ENCODE assay signal across 25 cellular contexts in the genomic region with DNA sequence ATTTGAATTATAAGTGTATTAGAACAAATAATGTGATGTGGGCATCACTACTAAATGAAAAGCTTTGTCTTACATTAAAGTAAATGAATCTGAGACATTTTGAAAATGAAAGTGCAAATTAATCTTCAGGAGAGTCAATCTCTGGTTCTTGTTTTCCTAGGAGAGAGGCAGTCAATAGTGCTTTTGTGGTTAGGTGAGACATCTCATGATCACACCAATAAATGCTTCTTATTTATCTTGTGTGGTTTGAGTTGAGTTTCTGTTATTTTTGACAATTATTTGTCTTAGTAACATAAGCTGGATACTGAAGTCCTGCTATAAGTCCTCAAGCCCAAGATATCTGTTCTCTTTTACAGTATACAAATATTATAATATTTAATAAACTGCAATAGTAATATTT.
A peak's percentile ranks its signal among the peaks of the same experiment; 100 is the strongest.
DNase-seq lines count a peak whose midpoint lies in the region; ATAC-seq and TF ChIP-seq lines count a peak whose summit lies in the region.
"Had no signal": no experiment of that assay in that cellular context is flagged by ENCODE, and none has a peak within 500 bp of the region (broad histone marks: within the 10 kb centered on the region; RNA-seq: fewer than 3 reads in every experiment).

No MANE protein-coding gene starts in this region.

- TF ChIP-seq POLR2A in vagina (IDR thresholded peaks at IDR 0.05), result no peak

- H3K9me3 ChIP-seq in Panc1 (ENCODE audit: control insufficient read depth, insufficient read depth, low read depth, low read length) (no peaks in the 10 kb centered on the region), vagina (no peaks in the 10 kb centered on the region)
- H3K9me3 ChIP-seq: BLaER1, Caco-2, SJCRH30 had no signal

- no peak overlapping the region for H3K27ac ChIP-seq in ACC112 (ENCODE audit: low read depth, low read length)
- H3K27ac ChIP-seq in Panc1 (ENCODE audit: low read length), result peak overlapping the region; percentile 44; the same call in 1 of the 2 replicates
- no peak overlapping the region for H3K27ac ChIP-seq in vagina
- H3K27ac ChIP-seq: BLaER1, HL-60, SJCRH30 had no signal

- intact Hi-C loops in Panc1 (cut with micrococcal nuclease; ENCODE audit: unreplicated experiment), result no loop called here
- intact Hi-C loops in vagina (cut with DNase I), result no loop called here

- TF ChIP-seq CTCF in Panc1 (IDR thresholded peaks at IDR 0.05) (no peak), vagina (IDR thresholded peaks at IDR 0.05) (no peak)

- DNase-seq in HT1080 (ENCODE audit: low read depth) (peak; percentile 31), Panc1 (ENCODE audit: low read depth, low spot score) (no peak), glomerular visceral epithelial cell (ENCODE audit: extremely low spot score) (peak; percentile 9), GM03348 (ENCODE audit: low spot score) (no peak), vagina (ENCODE audit: extremely low spot score in 2 of 2) (no peak), HuH-7.5 (ENCODE audit: low spot score) (no peak)
- DNase-seq: ACHN; Caco-2; CD4-positive, alpha-beta T cell; DND-41; GOT3; HCEC 1CT; KG1; NCI-H1048; NCI-H1417 treated with DMSO at 0.1 percent for 48 hours; NCI-H187; NCI-H226; NCI-H510A treated with DMSO at 0.1 percent for 48 hours; NCI-H748 treated with DMSO at 0.1 percent for 48 hours; NK-92 treated with Interleukin-12 subunit alpha and Interleukin-12 subunit beta, amount 100 ng/mL, for 24 hours; SJCRH30; T-helper 17 cell had no signal

- in situ Hi-C loops in Panc1 (cut with HindIII; ENCODE audit: low pct_unique_long_range_greater_than_20kb, low sequenced_read_pairs), result no loop called here

- CTCF ChIA-PET in Panc1 (lab: Charles Lee), result no interaction called here

- no peak for ATAC-seq in Panc1
- ATAC-seq: T-helper 17 cell had no signal

- no peaks in the 10 kb centered on the region for H3K79me2 ChIP-seq in ACC112 (ENCODE audit: control insufficient read depth, insufficient read depth, low read length, unreplicated experiment)

- H3K4me1 ChIP-seq in ACC112 (ENCODE audit: control insufficient read depth, insufficient read depth, low read length, unreplicated experiment) (no peaks in the 10 kb centered on the region), Panc1 (ENCODE audit: control insufficient read depth, insufficient read depth, low read length) (no peaks in the 10 kb centered on the region), vagina (no peaks in the 10 kb centered on the region)
- H3K4me1 ChIP-seq: BLaER1, Caco-2, SJCRH30 had no signal

- H3K27me3 ChIP-seq in ACC112 (ENCODE audit: insufficient read depth, low read length), result no peaks in the 10 kb centered on the region
- H3K27me3 ChIP-seq in Panc1 (ENCODE audit: control insufficient read depth, insufficient read depth, low read length), result no peaks in the 10 kb centered on the region
- H3K27me3 ChIP-seq in vagina, result no peaks in the 10 kb centered on the region
- H3K27me3 ChIP-seq: BLaER1, SJCRH30 had no signal

- POLR2A ChIA-PET in Panc1 (lab: Charles Lee), result interaction anchor here (0.6 kb wide), 1 partner anchor 24 kb away, joined by 3 read pairs; no protein-coding TSS in a partner anchor

- H3K36me3 ChIP-seq in ACC112 (ENCODE audit: insufficient read depth, low read length) (no peaks in the 10 kb centered on the region), Panc1 (ENCODE audit: control insufficient read depth, insufficient read depth, low read length) (no peaks in the 10 kb centered on the region), vagina (no peaks in the 10 kb centered on the region)
- H3K36me3 ChIP-seq: BLaER1, SJCRH30 had no signal

- H2AFZ ChIP-seq in ACC112 (ENCODE audit: low read length, unreplicated experiment), result no peak overlapping the region

- no TSS peak for BruUV-seq in Panc1 (replicated peaks; lab: Mats Ljungman, UMichigan)

- H3K4me3 ChIP-seq in ACC112 (ENCODE audit: low read depth, low read length) (peak overlapping the region; percentile 56; the same call in 1 of the 2 replicates), Panc1 (ENCODE audit: low read depth in 2 of 2, low read length in 2 of 2) (peak overlapping the region in 1 of 2 experiments; percentile 24; a peak in 1 of 4 replicates), vagina (no peak overlapping the region)
- H3K4me3 ChIP-seq: BLaER1, SJCRH30 had no signal

Comparison
In these comparisons a context has a peak if more than half of its experiments do, and no peak if none do; other contexts are left out.
1. DNase-seq: peak in HT1080 (single experiment) and glomerular visceral epithelial cell (single experiment); none in Panc1 (single experiment), GM03348 (single experiment), vagina (0 of 2) and HuH-7.5 (single experiment).